In the genomic region with DNA sequence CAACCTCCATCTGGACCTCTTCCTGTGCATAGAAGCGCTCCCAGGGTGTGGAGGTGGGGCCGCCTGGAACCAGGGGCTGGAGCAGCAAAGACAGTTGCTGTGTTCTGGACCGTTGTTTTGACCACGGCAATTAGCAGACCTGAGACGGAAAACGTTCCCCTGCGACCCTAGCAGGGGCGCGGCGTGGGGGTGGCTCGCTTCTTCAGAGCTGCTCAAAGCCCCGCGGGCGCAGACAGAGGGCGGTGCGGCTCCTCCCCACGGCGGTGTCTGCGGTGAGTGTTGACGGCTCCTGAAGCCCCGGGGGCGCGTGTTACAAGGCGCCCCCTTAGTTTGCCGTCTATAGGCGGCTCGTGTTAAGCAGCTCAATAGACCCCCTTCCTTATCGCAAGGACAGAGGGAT, we compare ENCODE assay signal across 36 cellular contexts.
DNase-seq lines count a peak whose midpoint lies in the region; ATAC-seq, FAIRE-seq and TF ChIP-seq lines count a peak whose summit lies in the region.
"Had no signal": no experiment of that assay in that cellular context is flagged by ENCODE, and none has a peak within 500 bp of the region (broad histone marks: within the 10 kb centered on the region; RNA-seq: fewer than 3 reads in every experiment).

No MANE protein-coding gene starts in this region.

- H3K9ac ChIP-seq in H9 (ENCODE audit: extremely low read depth, insufficient read length, low read length): no peak overlapping the region

- H3F3A ChIP-seq in PC-9 (ENCODE audit: insufficient read depth, low read depth): no peaks in the 10 kb centered on the region

- CTCF ChIA-PET in PC-9 (lab: Charles Lee): no interaction called here

- peaks cover 6 to 7% of the 10 kb centered on the region in 2 experiments; a peak in 3 of 4 replicates for H3K4me1 Mint-ChIP-seq in H9
- H3K4me1 Mint-ChIP-seq in chondrocyte (ENCODE audit: low read depth): no peaks in the 10 kb centered on the region
- H3K4me1 Mint-ChIP-seq in progenitor cell of endocrine pancreas (ENCODE audit: low read depth): peaks cover under 1% of the 10 kb centered on the region
- no peaks in the 10 kb centered on the region for H3K4me1 Mint-ChIP-seq in effector memory CD8-positive, alpha-beta T cell (ENCODE audit: low read depth in 2 of 2)
- H3K4me1 Mint-ChIP-seq: activated naive CD8-positive, alpha-beta T cell treated with anti-CD3 and anti-CD28 coated beads, Interleukin-2, amount 10 ng/mL, durations not matched to agents 7 days and 5 days; CD4-positive, CD25-positive, alpha-beta regulatory T cell; stimulated activated naive CD8-positive, alpha-beta T cell treated with anti-CD3 and anti-CD28 coated beads, Interleukin-15, amount 100 ng/mL, for 72 hours had no signal

- H3K36me3 Mint-ChIP-seq in H9 (ENCODE audit: insufficient read depth in 1 of 3, low read depth in 3 of 3) (peaks cover 0 to 6% (median 2%) of the 10 kb centered on the region in 3 experiments; a peak in 2 of 7 replicates), chondrocyte (ENCODE audit: low read depth) (no peaks in the 10 kb centered on the region), progenitor cell of endocrine pancreas (ENCODE audit: insufficient read depth) (no peaks in the 10 kb centered on the region)
- H3K36me3 Mint-ChIP-seq in effector memory CD8-positive, alpha-beta T cell (ENCODE audit: insufficient read depth): no peaks in the 10 kb centered on the region
- H3K36me3 Mint-ChIP-seq: activated naive CD8-positive, alpha-beta T cell treated with anti-CD3 and anti-CD28 coated beads, Interleukin-2, amount 10 ng/mL, durations not matched to agents 7 days and 5 days; CD4-positive, CD25-positive, alpha-beta regulatory T cell had no signal

- DNase-seq in H9 (peak; percentile 50), chondrocyte (ENCODE audit: low spot score) (no peak), iPS-NIHi11 (ENCODE audit: low spot score) (peak; percentile 49), progenitor cell of endocrine pancreas (ENCODE audit: low spot score, unreplicated experiment) (no peak), PC-9 (no peak), KG1 (lab: John Stamatoyannopoulos, UW) (no peak), frontal cortex (ENCODE audit: low spot score in 2 of 2) (no peak)
- no peak for DNase-seq in effector memory CD8-positive, alpha-beta T cell
- DNase-seq: activated CD4-positive, CD25-positive, alpha-beta regulatory T cell; activated gamma-delta T cell; activated naive CD8-positive, alpha-beta T cell treated with anti-CD3 and anti-CD28 coated beads, Interleukin-2, amount 10 ng/mL, durations not matched to agents 7 days and 5 days; activated T-cell treated with anti-CD3 and anti-CD28 coated beads, Interleukin-2, amount 50 U/mL, for 4 hours; AML-193; CD4-positive, CD25-positive, alpha-beta regulatory T cell; cortex of kidney; foreskin keratinocyte; HCEC 1CT; heart right ventricle; left lung; mesenchymal stem cell; NCI-H1092 treated with DMSO at 0.1 percent for 48 hours; NCI-H187 treated with DMSO at 0.1 percent for 48 hours; NCI-H2171 treated with DMSO at 0.1 percent for 48 hours; NCI-H524 treated with DMSO at 0.1 percent for 48 hours; NK-92 treated with Interleukin-12 subunit alpha and Interleukin-12 subunit beta, amount 100 ng/mL, for 24 hours; stimulated activated CD4-positive, alpha-beta T cell treated with anti-CD3 and anti-CD28 coated beads, Interleukin-12 subunit alpha, Interleukin-12 subunit beta, amount 100 ng/mL, for 4 hours; stimulated activated CD4-positive, alpha-beta T cell treated with anti-CD3 and anti-CD28 coated beads, Interleukin-2, amount 100 ng/mL, for 48 hours; stimulated activated naive CD8-positive, alpha-beta T cell treated with anti-CD3 and anti-CD28 coated beads, Interleukin-15, amount 100 ng/mL, for 72 hours had no signal

- H3K14ac ChIP-seq in H9 (ENCODE audit: insufficient read depth, low read length): no peak overlapping the region

- H3K9me3 Mint-ChIP-seq in H9 (no peaks in the 10 kb centered on the region; a peak in 1 of 5 replicates), chondrocyte (ENCODE audit: low read depth) (no peaks in the 10 kb centered on the region), progenitor cell of endocrine pancreas (ENCODE audit: low read depth) (peaks cover 3% of the 10 kb centered on the region)
- peaks cover 0 to 4% of the 10 kb centered on the region in 2 donors for H3K9me3 Mint-ChIP-seq in effector memory CD8-positive, alpha-beta T cell

- H3K79me2 ChIP-seq in H9 (ENCODE audit: insufficient read depth, low read length): no peaks in the 10 kb centered on the region
- no peaks in the 10 kb centered on the region for H3K79me2 ChIP-seq in PC-9 (ENCODE audit: low read depth)

- TF ChIP-seq CTCF in H9 (conservative IDR thresholded peaks at IDR 0.05) (no peak), chondrocyte (IDR thresholded peaks at IDR 0.05) (peak; percentile 25), progenitor cell of endocrine pancreas (IDR thresholded peaks at IDR 0.05; ENCODE audit: unreplicated experiment) (no peak), PC-9 (conservative IDR thresholded peaks at IDR 0.05) (no peak)

- H3K36me3 ChIP-seq in PC-9 (ENCODE audit: low read depth): no peaks in the 10 kb centered on the region
- H3K36me3 ChIP-seq: esophagus muscularis mucosa, heart right ventricle, left lung, prostate gland had no signal

- H2AK5ac ChIP-seq in H9 (ENCODE audit: insufficient read length, low read length): no peak overlapping the region

- no peaks in the 10 kb centered on the region for H3K27me3 ChIP-seq in H9 (ENCODE audit: insufficient read depth, low read length)
- H3K27me3 ChIP-seq in PC-9 (ENCODE audit: insufficient read depth, low read depth): no peaks in the 10 kb centered on the region
- H3K27me3 ChIP-seq: foreskin keratinocyte had no signal

- H3T11ph ChIP-seq in H9 (ENCODE audit: low read length): no peak overlapping the region

- no peak overlapping the region for H2BK15ac ChIP-seq in H9 (ENCODE audit: low read depth, low read length)

- H3K4ac ChIP-seq in H9 (ENCODE audit: low read depth, low read length): no peak overlapping the region

- no peak overlapping the region for H2BK120ac ChIP-seq in H9 (ENCODE audit: low read depth, low read length, poor library complexity, severe bottlenecking)

- H2BK5ac ChIP-seq in H9 (ENCODE audit: insufficient read length, low read length): no peak overlapping the region

- H3K18ac ChIP-seq in H9 (ENCODE audit: insufficient read length, low read depth, low read length): no peak overlapping the region

- H3K9me2 ChIP-seq in PC-9 (ENCODE audit: insufficient read depth): no peaks in the 10 kb centered on the region

- H4K20me1 ChIP-seq in H9 (ENCODE audit: control insufficient read depth, insufficient read depth, insufficient read length) (no peaks in the 10 kb centered on the region), PC-9 (ENCODE audit: insufficient read depth) (no peaks in the 10 kb centered on the region)

- H3K27ac ChIP-seq in H9 (ENCODE audit: insufficient read length, low read depth, low read length): no peak overlapping the region
- no peak overlapping the region for H3K27ac ChIP-seq in PC-9
- H3K27ac ChIP-seq: esophagus muscularis mucosa, foreskin keratinocyte, heart right ventricle, left lung, prostate gland had no signal

- H3K27ac Mint-ChIP-seq in H9 (no peak overlapping the region), chondrocyte (ENCODE audit: unreplicated experiment) (no peak overlapping the region), progenitor cell of endocrine pancreas (no peak overlapping the region)
- no peak overlapping the region for H3K27ac Mint-ChIP-seq in effector memory CD8-positive, alpha-beta T cell
- H3K27ac Mint-ChIP-seq: activated naive CD8-positive, alpha-beta T cell treated with anti-CD3 and anti-CD28 coated beads, Interleukin-2, amount 10 ng/mL, durations not matched to agents 7 days and 5 days; CD4-positive, CD25-positive, alpha-beta regulatory T cell; stimulated activated naive CD8-positive, alpha-beta T cell treated with anti-CD3 and anti-CD28 coated beads, Interleukin-15, amount 100 ng/mL, for 72 hours; T-helper 1 cell treated with Interleukin-12 subunit alpha and Interleukin-12 subunit beta and Interleukin-4 antibody, amounts not matched to agents 30 μg/mL and 1 μg/mL, for 36 hours had no signal

- H4K91ac ChIP-seq in H9 (ENCODE audit: insufficient read length, low read depth, low read length): no peak overlapping the region

- H4K5ac ChIP-seq in H9 (ENCODE audit: insufficient read length, low read depth, low read length): no peak overlapping the region

- no peak overlapping the region for H2BK12ac ChIP-seq in H9 (ENCODE audit: insufficient read length, low read depth, low read length)

- ATAC-seq in effector memory CD8-positive, alpha-beta T cell (replicated peaks): no peak
- ATAC-seq: activated T-cell treated with anti-CD3 and anti-CD28 coated beads, Interleukin-2, amount 50 U/mL, for 4 hours; foreskin keratinocyte; GM12878; heart right ventricle; left lung; sciatic nerve; SK-N-SH treated with all-trans-retinoic acid at 6 μM for 48 hours; stimulated activated naive CD8-positive, alpha-beta T cell treated with anti-CD3 and anti-CD28 coated beads, Interleukin-15, amount 100 ng/mL, for 72 hours had no signal

- no peak overlapping the region for H2AFZ ChIP-seq in H9 (ENCODE audit: low read length)
- no peak overlapping the region for H2AFZ ChIP-seq in PC-9

- intact Hi-C loops in PC-9 (cut with micrococcal nuclease; ENCODE audit: unreplicated experiment): no loop called here

- POLR2A ChIA-PET in PC-9 (lab: Charles Lee; ENCODE audit: unreplicated experiment): no interaction called here

- no peaks in the 10 kb centered on the region for H3K23me2 ChIP-seq in H9 (ENCODE audit: insufficient read length, low read depth, low read length, poor library complexity, severe bottlenecking)

- H3K4me3 Mint-ChIP-seq in H9 (peak overlapping the region in 1 of 2 experiments; percentile 47; a peak in 2 of 5 replicates), chondrocyte (ENCODE audit: unreplicated experiment) (peak overlapping the region; percentile 63), progenitor cell of endocrine pancreas (ENCODE audit: low read depth) (peak overlapping the region; percentile 27)
- H3K4me3 Mint-ChIP-seq in effector memory CD8-positive, alpha-beta T cell: no peak overlapping the region
- H3K4me3 Mint-ChIP-seq: activated naive CD8-positive, alpha-beta T cell treated with anti-CD3 and anti-CD28 coated beads, Interleukin-2, amount 10 ng/mL, durations not matched to agents 7 days and 5 days; activated T-cell treated with anti-CD3 and anti-CD28 coated beads, Interleukin-2, amount 50 U/mL, for 4 hours; CD4-positive, CD25-positive, alpha-beta regulatory T cell; stimulated activated naive CD8-positive, alpha-beta T cell treated with anti-CD3 and anti-CD28 coated beads, Interleukin-15, amount 100 ng/mL, for 72 hours; T-helper 1 cell treated with Interleukin-12 subunit alpha and Interleukin-12 subunit beta and Interleukin-4 antibody, amounts not matched to agents 30 μg/mL and 1 μg/mL, for 36 hours had no signal

- no peak overlapping the region for H3K23ac ChIP-seq in H9 (ENCODE audit: insufficient read length, low read depth, low read length)

- H4K8ac ChIP-seq in H9 (replicated peaks; ENCODE audit: insufficient read length, low read depth, low read length): no peak overlapping the region

- WGBS in H9 (ENCODE audit: extremely low coverage, insufficient read length, low lambda C conversion rate): no CpG with 5 or more reads among the region's 28 CpGs

- H3K4me1 ChIP-seq in H9 (ENCODE audit: insufficient read depth, low read length): peaks cover 2% of the 10 kb centered on the region; the same call in 1 of the 2 replicates
- no peaks in the 10 kb centered on the region for H3K4me1 ChIP-seq in PC-9 (replicated peaks; ENCODE audit: insufficient read depth)
- H3K4me1 ChIP-seq: esophagus muscularis mucosa, foreskin keratinocyte, heart right ventricle, left lung, prostate gland had no signal

- no peaks in the 10 kb centered on the region for H3K9me3 ChIP-seq in H9 (ENCODE audit: control insufficient read depth, low read depth, low read length)
- no peaks in the 10 kb centered on the region for H3K9me3 ChIP-seq in PC-9 (ENCODE audit: insufficient read depth, low read depth)
- H3K9me3 ChIP-seq: esophagus muscularis mucosa, heart right ventricle, prostate gland had no signal

- no TSS peak for BruUV-seq in PC-9 (replicated peaks; lab: Mats Ljungman, UMichigan)

- FAIRE-seq in frontal cortex (lab: Jason Lieb, UNC): no peak
- FAIRE-seq: astrocyte, GM12878, islet of Langerhans had no signal

- no peak overlapping the region for H3K4me3 ChIP-seq in PC-9
- H3K4me3 ChIP-seq: esophagus muscularis mucosa, GM12878, heart right ventricle, left lung, prostate gland had no signal

- H3K27me3 Mint-ChIP-seq in H9 (ENCODE audit: low read depth): peaks cover 2% of the 10 kb centered on the region; the same call in 1 of the 2 replicates
- H3K27me3 Mint-ChIP-seq in chondrocyte (ENCODE audit: low read depth): no peaks in the 10 kb centered on the region
- peaks cover 11% of the 10 kb centered on the region for H3K27me3 Mint-ChIP-seq in progenitor cell of endocrine pancreas
- no peaks in the 10 kb centered on the region for H3K27me3 Mint-ChIP-seq in effector memory CD8-positive, alpha-beta T cell
- H3K27me3 Mint-ChIP-seq: activated naive CD8-positive, alpha-beta T cell treated with anti-CD3 and anti-CD28 coated beads, Interleukin-2, amount 10 ng/mL, durations not matched to agents 7 days and 5 days; CD4-positive, CD25-positive, alpha-beta regulatory T cell; stimulated activated naive CD8-positive, alpha-beta T cell treated with anti-CD3 and anti-CD28 coated beads, Interleukin-15, amount 100 ng/mL, for 72 hours had no signal

- peak overlapping the region; percentile 41 for H3K4me2 ChIP-seq in H9 (ENCODE audit: insufficient read depth, insufficient read length, low read length)
- no peak overlapping the region for H3K4me2 ChIP-seq in PC-9

- no peak overlapping the region for H3K56ac ChIP-seq in H9 (ENCODE audit: insufficient read length, low read depth, low read length)

- H2BK20ac ChIP-seq in H9 (ENCODE audit: low read depth, low read length, poor library complexity, severe bottlenecking): no peak overlapping the region

- H3K79me1 ChIP-seq in H9 (ENCODE audit: insufficient read depth, low read depth, low read length, poor library complexity, severe bottlenecking): no peaks in the 10 kb centered on the region

Comparison
In these comparisons a context has a peak if more than half of its experiments do, and no peak if none do; other contexts are left out.
1. DNase-seq: peak in H9 (single experiment) and iPS-NIHi11 (single experiment); none in chondrocyte (single experiment), progenitor cell of endocrine pancreas (single experiment), PC-9 (0 of 2), effector memory CD8-positive, alpha-beta T cell (0 of 3), KG1 (single experiment) and frontal cortex (0 of 2).
2. H3K4me3 Mint-ChIP-seq: peak in chondrocyte (single experiment) and progenitor cell of endocrine pancreas (single experiment); none in effector memory CD8-positive, alpha-beta T cell (0 of 2).